In the genomic region with DNA sequence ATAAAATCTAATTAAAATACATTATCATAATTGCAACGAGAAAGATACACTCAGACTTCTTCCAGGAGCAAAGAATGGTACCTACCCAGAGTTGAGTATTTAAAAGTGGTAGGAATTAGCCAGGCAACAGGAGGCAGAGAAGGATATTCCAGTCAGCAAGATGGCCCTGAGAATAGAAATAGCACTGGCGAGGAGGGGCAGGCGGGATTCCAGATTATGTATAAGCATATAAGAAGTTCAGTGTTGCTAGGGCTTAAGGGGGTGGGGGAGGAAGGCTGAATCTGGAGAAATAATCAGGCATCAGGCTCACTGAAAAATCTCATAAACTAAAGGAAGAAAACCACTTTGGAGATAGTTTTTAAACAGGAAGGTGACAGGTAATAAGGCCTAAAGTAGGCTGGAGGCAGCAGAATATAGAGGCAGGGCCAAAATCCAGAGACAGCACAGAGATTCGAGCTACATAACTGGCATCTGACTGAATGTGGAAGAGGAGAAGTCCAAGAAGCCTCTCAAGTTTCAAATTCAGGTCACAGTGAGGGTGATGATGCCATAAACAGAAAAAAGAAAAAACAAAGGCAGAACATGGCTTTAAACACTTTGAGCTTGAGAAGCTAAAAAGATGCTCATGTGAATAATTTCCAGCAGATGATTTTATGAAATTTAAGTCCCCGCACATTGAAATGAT, we compare ENCODE assay signal across 18 cellular contexts.
"Had no signal": no experiment of that assay in that cellular context is flagged by ENCODE, and none has a peak within 500 bp of the region (broad histone marks: within the 10 kb centered on the region; RNA-seq: fewer than 3 reads in every experiment).

No MANE protein-coding gene starts in this region.

- H3K36me3 Mint-ChIP-seq: activated CD4-positive, alpha-beta memory T cell treated with anti-CD3 and anti-CD28 coated beads for 36 hours; mesothelial cell of epicardium had no signal

- H3K4me3 Mint-ChIP-seq: activated CD4-positive, alpha-beta memory T cell treated with anti-CD3 and anti-CD28 coated beads for 36 hours; activated naive CD8-positive, alpha-beta T cell treated with anti-CD3 and anti-CD28 coated beads for 36 hours; activated T-cell treated with anti-CD3 and anti-CD28 coated beads, Interleukin-2, amount 50 U/mL, for 4 hours; mesothelial cell of epicardium; naive thymus-derived CD4-positive, alpha-beta T cell had no signal

- DNase-seq: activated CD4-positive, alpha-beta memory T cell treated with anti-CD3 and anti-CD28 coated beads for 36 hours; activated gamma-delta T cell treated with Interleukin-2 at 50 U/mL for 16 hours; activated naive CD8-positive, alpha-beta T cell treated with anti-CD3 and anti-CD28 coated beads for 36 hours; activated T-cell treated with anti-CD3 and anti-CD28 coated beads, Interleukin-2, amount 50 U/mL, for 4 hours; aorta; hippocampal formation; kidney glomerular epithelial cell; naive thymus-derived CD4-positive, alpha-beta T cell; stimulated activated CD4-positive, alpha-beta T cell treated with anti-CD3 and anti-CD28 coated beads, Interleukin-4, amount 100 ng/mL, for 1 hour; stimulated activated CD8-positive, alpha-beta memory T cell treated with anti-CD3 and anti-CD28 coated beads, Interleukin-4, amount 100 ng/mL, for 48 hours; T-helper 9 cell; thyroid gland had no signal

- H3K4me1 ChIP-seq: breast epithelium had no signal

- H3K9me3 ChIP-seq: breast epithelium, esophagus muscularis mucosa, thyroid gland had no signal

- H3K4me3 ChIP-seq: breast epithelium, esophagus muscularis mucosa, thyroid gland had no signal

- FAIRE-seq: urothelium cell line had no signal

- H3K27ac ChIP-seq: breast epithelium, esophagus muscularis mucosa, thyroid gland had no signal

- H3K36me3 ChIP-seq: breast epithelium, esophagus muscularis mucosa, thyroid gland had no signal

- H3K27me3 Mint-ChIP-seq: activated CD4-positive, alpha-beta memory T cell treated with anti-CD3 and anti-CD28 coated beads for 36 hours; activated naive CD8-positive, alpha-beta T cell treated with anti-CD3 and anti-CD28 coated beads for 36 hours; naive thymus-derived CD4-positive, alpha-beta T cell; progenitor cell of endocrine pancreas had no signal

- H3K27ac Mint-ChIP-seq: activated CD4-positive, alpha-beta memory T cell treated with anti-CD3 and anti-CD28 coated beads for 36 hours; activated naive CD8-positive, alpha-beta T cell treated with anti-CD3 and anti-CD28 coated beads for 36 hours; mesothelial cell of epicardium; naive thymus-derived CD4-positive, alpha-beta T cell; progenitor cell of endocrine pancreas had no signal

- ATAC-seq: activated T-cell treated with anti-CD3 and anti-CD28 coated beads, Interleukin-2, amount 50 U/mL, for 4 hours; naive thymus-derived CD4-positive, alpha-beta T cell; sciatic nerve had no signal

- H3K27me3 ChIP-seq: breast epithelium, esophagus muscularis mucosa, thyroid gland had no signal

- H3K9me3 Mint-ChIP-seq: activated CD4-positive, alpha-beta memory T cell treated with anti-CD3 and anti-CD28 coated beads for 36 hours; activated naive CD8-positive, alpha-beta T cell treated with anti-CD3 and anti-CD28 coated beads for 36 hours; activated T-cell treated with anti-CD3 and anti-CD28 coated beads, Interleukin-2, amount 50 U/mL, for 4 hours; mesothelial cell of epicardium; naive thymus-derived CD4-positive, alpha-beta T cell had no signal
